ENCODE assay signal across 1 cellular context in the genomic region with DNA sequence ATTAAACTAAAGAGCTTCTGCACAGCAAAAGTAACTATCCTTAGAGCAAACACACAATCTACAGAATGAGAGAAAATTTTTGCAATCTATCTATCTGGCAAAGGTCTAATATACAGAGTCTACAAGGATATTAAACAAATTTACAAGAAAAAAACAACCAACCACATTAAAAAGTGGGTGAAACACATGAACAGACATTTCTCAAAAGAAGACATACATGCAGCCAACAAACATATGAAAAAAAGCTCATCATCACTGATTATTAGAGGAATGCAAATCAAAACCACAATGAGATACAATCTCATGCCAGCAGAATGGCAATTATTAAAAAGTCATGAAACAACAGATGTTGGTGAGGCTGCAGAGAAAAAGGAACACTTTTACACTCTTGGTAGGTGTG.
DNase-seq lines count a peak whose midpoint lies in the region; FAIRE-seq lines count a peak whose summit lies in the region.
"Not testable (repeated sequence)": the region's sequence is repeated elsewhere in the genome, so short reads cannot be mapped to it uniquely, and the experiment has no call there.

No MANE protein-coding gene starts in this region.

- not testable (repeated sequence) for DNase-seq in frontal cortex (ENCODE audit: low spot score in 2 of 2)

- peak; percentile 28 for FAIRE-seq in frontal cortex (lab: Jason Lieb, UNC)
